In genomic region chr11:103091810-103092524, GRCh38 we compare ENCODE assay signal across 8 cellular contexts. TPM values are rescaled to one million over a fixed set of nuclear protein-coding genes. Genes with fewer than 3 reads are reported as not detected.
DNase-seq lines count a peak whose midpoint lies in the region; ATAC-seq and TF ChIP-seq lines count a peak whose summit lies in the region.

TSS of gene DCUN1D5 (minus strand) at chr11:103092160. CDS start at chr11:103091872, 288 bp downstream.

- H3K4me1 ChIP-seq in BE2C = no peaks in the 10 kb centered on the region
- H3K4me1 ChIP-seq in colonic mucosa = peaks cover 9% of the 10 kb centered on the region

- peak; percentile 99 for ATAC-seq in HG03460 (IDR thresholded peaks at IDR 0.05; ENCODE audit: unreplicated experiment)

- intact Hi-C loops in colonic mucosa (cut with DNase I) = no loop called here

- no peak for TF ChIP-seq CTCF in BE2C (IDR thresholded peaks at IDR 0.05; ENCODE audit: low read depth, low read length)
- no peak for TF ChIP-seq CTCF in colonic mucosa (IDR thresholded peaks at IDR 0.05)

- H3K9me3 ChIP-seq in BE2C (no peaks in the 10 kb centered on the region), colonic mucosa (no peaks in the 10 kb centered on the region)

- H3K27ac ChIP-seq in colonic mucosa = peak within 1 kb of the TSS; percentile 77

- H3K9ac ChIP-seq in colonic mucosa (ENCODE audit: low read depth in 2 of 2, low read length in 2 of 2) = peak within 1 kb of the TSS; percentile 81 to 84

- DNase-seq in BE2C = peak; percentile 97
- peak; percentile 78 for DNase-seq in GM19240 (ENCODE audit: insufficient read length, low spot score)
- peak; percentile 96 to 99 for DNase-seq in NCI-H526 (lab: John Stamatoyannopoulos, UW)
- peak; percentile 96 for DNase-seq in activated CD4-positive, alpha-beta T cell treated with anti-CD3 and anti-CD28 coated beads for 48 hours
- DNase-seq in colonic mucosa = peak; percentile 98
- DNase-seq in kidney tubule cell (ENCODE audit: low spot score) = peak; percentile 96
- DNase-seq in stimulated activated CD4-positive, alpha-beta T cell treated with anti-CD3 and anti-CD28 coated beads, Interleukin-1b, Interleukin-23, amount 100 ng/mL, for 24 hours (ENCODE audit: low read depth in 4 of 4, low spot score in 1 of 4) = peak; percentile 90 to 95 (median 94)

- peaks cover 21% of the 10 kb centered on the region for H3K36me3 ChIP-seq in BE2C
- no peaks in the 10 kb centered on the region for H3K36me3 ChIP-seq in colonic mucosa

- H3K4me3 ChIP-seq in BE2C (ENCODE audit: low read depth, low read length) (peak within 1 kb of the TSS; percentile 95), colonic mucosa (peak within 1 kb of the TSS; percentile 93)

- H3K27me3 ChIP-seq in BE2C (no peaks in the 10 kb centered on the region), colonic mucosa (no peaks in the 10 kb centered on the region)

RNA-seq across cellular contexts. Expression of gene DCUN1D5, which starts in this region (rescaled TPM):
- 40.7 TPM for polyA plus RNA-seq in BE2C (2012; ENCODE audit: insufficient read depth, insufficient read length, low read depth)
- 10 to 100 TPM; 14.7 to 25.4 TPM for total RNA-seq in colonic mucosa

Comparison
In these comparisons a context has a peak if more than half of its experiments do, and no peak if none do; other contexts are left out.
1. Peak in every context shown above with its lines: DNase-seq, ATAC-seq, H3K4me3 ChIP-seq and H3K27ac ChIP-seq.